11 cellular contexts compared by ENCODE assay signal in the genomic region with DNA sequence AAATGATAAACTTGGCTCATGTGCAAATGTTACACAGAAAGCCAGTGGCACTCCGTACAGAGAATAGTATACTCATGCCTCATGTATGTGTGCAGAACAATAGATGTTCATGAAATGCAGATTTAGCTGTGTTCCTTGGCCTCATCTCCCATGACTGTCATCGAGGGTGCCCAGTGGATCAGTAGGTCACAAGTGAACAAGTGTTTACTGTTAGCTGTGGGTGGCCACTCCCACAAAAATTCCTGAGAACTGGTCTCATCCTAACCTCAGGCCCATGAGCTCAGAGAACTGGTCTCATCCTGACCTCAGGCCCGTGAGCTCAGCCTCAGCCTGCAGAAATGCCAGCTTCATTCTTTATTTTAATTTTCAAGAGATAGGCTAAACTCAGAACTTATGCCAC.
DNase-seq lines count a peak whose midpoint lies in the region; ATAC-seq and TF ChIP-seq lines count a peak whose summit lies in the region.
"Had no signal": no experiment of that assay in that cellular context is flagged by ENCODE, and none has a peak within 500 bp of the region (broad histone marks: within the 10 kb centered on the region; RNA-seq: fewer than 3 reads in every experiment).

No MANE protein-coding gene starts in this region.

- H3K4me1 ChIP-seq in heart right ventricle (peaks cover 0 to 5% (median 0%) of the 10 kb centered on the region in 9 donors), BE2C (no peaks in the 10 kb centered on the region)

- TF ChIP-seq CTCF in heart right ventricle (IDR thresholded peaks at IDR 0.05) (no peak), BE2C (IDR thresholded peaks at IDR 0.05; ENCODE audit: low read depth, low read length) (no peak)

- H3K27me3 ChIP-seq in heart right ventricle (no peaks in the 10 kb centered on the region), BE2C (peaks cover 9% of the 10 kb centered on the region)

- H3K4me3 ChIP-seq in heart right ventricle (no peak overlapping the region), BE2C (ENCODE audit: low read depth, low read length) (no peak overlapping the region)

- no peak overlapping the region for H3K27ac ChIP-seq in heart right ventricle

- ATAC-seq in heart right ventricle (peak in 6 of 8 donors; percentile 45 to 79 (median 67)), sciatic nerve (peak; percentile 98)
- ATAC-seq: stimulated activated naive CD8-positive, alpha-beta T cell treated with anti-CD3 and anti-CD28 coated beads, Interleukin-15, amount 100 ng/mL, for 72 hours had no signal

- 71% methylated on average over 3 of the region's 3 CpGs for WGBS in heart right ventricle, 2 donors

- DNase-seq in GM04504 (ENCODE audit: low read depth) = peak; percentile 78
- peak; percentile 66 for DNase-seq in T1000 (lab: John Stamatoyannopoulos, UW)
- peak in 1 of 2 donors; percentile 8 for DNase-seq in heart right ventricle
- peak; percentile 75 for DNase-seq in sciatic nerve (ENCODE audit: low spot score)
- no peak for DNase-seq in BE2C
- no peak for DNase-seq in activated CD4-positive, alpha-beta T cell treated with anti-CD3 and anti-CD28 coated beads for 4 hours
- DNase-seq in DMS79 treated with DMSO at 0.1 percent for 48 hours (lab: John Stamatoyannopoulos, UW) = no peak
- no peak for DNase-seq in NCI-H2107 (lab: John Stamatoyannopoulos, UW)
- DNase-seq: H9; Karpas-422; stimulated activated naive CD8-positive, alpha-beta T cell treated with anti-CD3 and anti-CD28 coated beads, Interleukin-15, amount 100 ng/mL, for 72 hours had no signal

- intact Hi-C loops in heart right ventricle (cut with DNase I) = loop anchor here in 6 of 10 donors (5.0 to 10.0 kb wide), 7 partner anchors 134 to 994 kb away; no protein-coding TSS in a partner anchor
- intact Hi-C loops in sciatic nerve (cut with DNase I) = no loop called here

- H3K9me3 ChIP-seq in heart right ventricle (no peaks in the 10 kb centered on the region), BE2C (no peaks in the 10 kb centered on the region)

- no peaks in the 10 kb centered on the region for H3K36me3 ChIP-seq in heart right ventricle
- no peaks in the 10 kb centered on the region for H3K36me3 ChIP-seq in BE2C

Comparison
In these comparisons a context has a peak if more than half of its experiments do, and no peak if none do; other contexts are left out.
1. DNase-seq: peak in GM04504 (single experiment), T1000 (single experiment) and sciatic nerve (single experiment); none in BE2C (single experiment), activated CD4-positive, alpha-beta T cell treated with anti-CD3 and anti-CD28 coated beads for 4 hours (0 of 2), DMS79 treated with DMSO at 0.1 percent for 48 hours (single experiment) and NCI-H2107 (single experiment).